ENCODE assay signal across 20 cellular contexts in the genomic region with DNA sequence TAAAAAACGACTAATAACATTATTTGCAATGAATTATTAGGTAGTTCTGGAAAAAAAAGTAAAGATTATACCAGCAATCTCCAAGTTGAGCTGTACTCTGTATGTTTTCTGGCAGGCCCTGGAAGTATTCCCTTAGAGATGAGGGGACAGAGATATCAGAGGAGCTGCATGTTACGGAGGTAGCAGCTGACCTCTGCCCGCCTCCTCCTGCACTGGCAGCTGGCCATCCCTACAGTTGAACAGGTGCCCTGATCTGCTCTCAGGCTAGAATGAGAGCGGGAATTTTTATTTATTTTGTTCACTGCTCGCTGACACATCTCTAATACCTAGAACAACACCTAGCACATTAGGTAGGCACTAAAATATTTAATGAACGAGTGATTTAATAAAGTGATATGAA. TPM values are rescaled to one million over a fixed set of nuclear protein-coding genes. Genes with fewer than 3 reads are reported as not detected.
DNase-seq lines count a peak whose midpoint lies in the region; ATAC-seq and TF ChIP-seq lines count a peak whose summit lies in the region.
"Had no signal": no experiment of that assay in that cellular context is flagged by ENCODE, and none has a peak within 500 bp of the region (broad histone marks: within the 10 kb centered on the region; RNA-seq: fewer than 3 reads in every experiment).

No MANE protein-coding gene starts in this region.

- H3K9me3 ChIP-seq in left lung: no peaks in the 10 kb centered on the region
- H3K9me3 ChIP-seq: vagina had no signal

- DNase-seq in DMS53 (lab: John Stamatoyannopoulos, UW) (peak; percentile 76), NCI-H1092 treated with DMSO at 0.1 percent for 48 hours (lab: John Stamatoyannopoulos, UW) (peak; percentile 73), mucosa of gallbladder (ENCODE audit: low spot score) (peak; percentile 29), left lung (no peak)
- DNase-seq in central memory CD8-positive, alpha-beta T cell (ENCODE audit: low spot score in 2 of 2): no peak
- no peak for DNase-seq in activated naive CD8-positive, alpha-beta T cell treated with anti-CD3 and anti-CD28 coated beads, Interleukin-2, amount 50 U/mL, for 24 hours
- DNase-seq: activated CD8-positive, alpha-beta T cell treated with anti-CD3 and anti-CD28 coated beads, Interleukin-2, amount 10 ng/mL, durations not matched to agents 7 days and 5 days; activated naive CD4-positive, alpha-beta T cell treated with anti-CD3 and anti-CD28 coated beads, Interleukin-2, amount 50 U/mL, for 16 hours; activated T-cell treated with anti-CD3 and anti-CD28 coated beads, Interleukin-2, amount 50 U/mL, for 4 hours; Calu3; cortex of kidney; NCI-H226; stimulated activated CD4-positive, alpha-beta T cell treated with anti-CD3 and anti-CD28 coated beads, Interleukin-4, amount 100 ng/mL, for 24 hours; T-helper 17 cell had no signal

- no peak for TF ChIP-seq CTCF in left lung (IDR thresholded peaks at IDR 0.05)

- H3K27ac ChIP-seq in left lung: no peak overlapping the region
- H3K27ac ChIP-seq: parathyroid adenoma, vagina had no signal

- no peaks in the 10 kb centered on the region for H3K27me3 Mint-ChIP-seq in central memory CD8-positive, alpha-beta T cell
- no peaks in the 10 kb centered on the region for H3K27me3 Mint-ChIP-seq in activated naive CD8-positive, alpha-beta T cell treated with anti-CD3 and anti-CD28 coated beads, Interleukin-2, amount 50 U/mL, for 24 hours
- H3K27me3 Mint-ChIP-seq: T-helper 17 cell had no signal

- H3K9me3 Mint-ChIP-seq in central memory CD8-positive, alpha-beta T cell: no peaks in the 10 kb centered on the region
- no peaks in the 10 kb centered on the region for H3K9me3 Mint-ChIP-seq in activated naive CD8-positive, alpha-beta T cell treated with anti-CD3 and anti-CD28 coated beads, Interleukin-2, amount 50 U/mL, for 24 hours
- H3K9me3 Mint-ChIP-seq: activated T-cell treated with anti-CD3 and anti-CD28 coated beads, Interleukin-2, amount 50 U/mL, for 4 hours had no signal

- ATAC-seq in central memory CD8-positive, alpha-beta T cell (replicated peaks; ENCODE audit: extremely low read depth, poor library complexity, severe bottlenecking): no peak
- ATAC-seq in GM19467 (IDR thresholded peaks at IDR 0.05; ENCODE audit: unreplicated experiment): no peak
- ATAC-seq in activated naive CD8-positive, alpha-beta T cell treated with anti-CD3 and anti-CD28 coated beads, Interleukin-2, amount 50 U/mL, for 24 hours: no peak
- no peak for ATAC-seq in left lung
- ATAC-seq: activated CD8-positive, alpha-beta T cell treated with anti-CD3 and anti-CD28 coated beads, Interleukin-2, amount 10 ng/mL, durations not matched to agents 7 days and 5 days; activated T-cell treated with anti-CD3 and anti-CD28 coated beads, Interleukin-2, amount 50 U/mL, for 4 hours; GM12878; K562; T-helper 17 cell had no signal

- intact Hi-C loops in left lung (cut with DNase I): no loop called here

- peaks cover 0 to 17% of the 10 kb centered on the region in 2 donors for H3K36me3 ChIP-seq in left lung
- H3K36me3 ChIP-seq: vagina had no signal

- no peaks in the 10 kb centered on the region for H3K27me3 ChIP-seq in left lung
- H3K27me3 ChIP-seq: vagina had no signal

- no peaks in the 10 kb centered on the region for H3K4me1 ChIP-seq in left lung
- H3K4me1 ChIP-seq: vagina had no signal

- no peak overlapping the region for H3K4me3 ChIP-seq in left lung
- H3K4me3 ChIP-seq: GM12878, K562, smooth muscle cell, vagina had no signal

- H3K36me3 Mint-ChIP-seq in central memory CD8-positive, alpha-beta T cell (ENCODE audit: insufficient read depth): peaks cover 12% of the 10 kb centered on the region
- H3K36me3 Mint-ChIP-seq in activated naive CD8-positive, alpha-beta T cell treated with anti-CD3 and anti-CD28 coated beads, Interleukin-2, amount 50 U/mL, for 24 hours (ENCODE audit: low read depth): peaks cover 48% of the 10 kb centered on the region

- H3K27ac Mint-ChIP-seq in central memory CD8-positive, alpha-beta T cell (ENCODE audit: low read depth): peak overlapping the region; percentile 25
- H3K27ac Mint-ChIP-seq in activated naive CD8-positive, alpha-beta T cell treated with anti-CD3 and anti-CD28 coated beads, Interleukin-2, amount 50 U/mL, for 24 hours: no peak overlapping the region
- H3K27ac Mint-ChIP-seq: activated CD8-positive, alpha-beta T cell treated with anti-CD3 and anti-CD28 coated beads, Interleukin-2, amount 10 ng/mL, durations not matched to agents 7 days and 5 days; T-helper 17 cell had no signal

- peaks cover 23% of the 10 kb centered on the region for H3K4me1 Mint-ChIP-seq in central memory CD8-positive, alpha-beta T cell
- H3K4me1 Mint-ChIP-seq in activated naive CD8-positive, alpha-beta T cell treated with anti-CD3 and anti-CD28 coated beads, Interleukin-2, amount 50 U/mL, for 24 hours: peaks cover 26% of the 10 kb centered on the region

- no peak overlapping the region for H3K4me3 Mint-ChIP-seq in central memory CD8-positive, alpha-beta T cell
- H3K4me3 Mint-ChIP-seq in activated naive CD8-positive, alpha-beta T cell treated with anti-CD3 and anti-CD28 coated beads, Interleukin-2, amount 50 U/mL, for 24 hours: no peak overlapping the region
- H3K4me3 Mint-ChIP-seq: activated CD8-positive, alpha-beta T cell treated with anti-CD3 and anti-CD28 coated beads, Interleukin-2, amount 10 ng/mL, durations not matched to agents 7 days and 5 days; activated T-cell treated with anti-CD3 and anti-CD28 coated beads, Interleukin-2, amount 50 U/mL, for 4 hours; T-helper 17 cell had no signal

RNA-seq across cellular contexts. Expression of gene FBXL4, which starts 23.1 kb away (rescaled TPM):
- total RNA-seq in mucosa of gallbladder (25.2 TPM), left lung (10 to 100 TPM; 20.5 to 20.7 TPM)

Comparison
In these comparisons a context has a peak if more than half of its experiments do, and no peak if none do; other contexts are left out.
1. DNase-seq: peak in DMS53 (single experiment), NCI-H1092 treated with DMSO at 0.1 percent for 48 hours (single experiment) and mucosa of gallbladder (single experiment); none in central memory CD8-positive, alpha-beta T cell (0 of 2), activated naive CD8-positive, alpha-beta T cell treated with anti-CD3 and anti-CD28 coated beads, Interleukin-2, amount 50 U/mL, for 24 hours (single experiment) and left lung (0 of 2).